8 cellular contexts compared by ENCODE assay signal in the genomic region with DNA sequence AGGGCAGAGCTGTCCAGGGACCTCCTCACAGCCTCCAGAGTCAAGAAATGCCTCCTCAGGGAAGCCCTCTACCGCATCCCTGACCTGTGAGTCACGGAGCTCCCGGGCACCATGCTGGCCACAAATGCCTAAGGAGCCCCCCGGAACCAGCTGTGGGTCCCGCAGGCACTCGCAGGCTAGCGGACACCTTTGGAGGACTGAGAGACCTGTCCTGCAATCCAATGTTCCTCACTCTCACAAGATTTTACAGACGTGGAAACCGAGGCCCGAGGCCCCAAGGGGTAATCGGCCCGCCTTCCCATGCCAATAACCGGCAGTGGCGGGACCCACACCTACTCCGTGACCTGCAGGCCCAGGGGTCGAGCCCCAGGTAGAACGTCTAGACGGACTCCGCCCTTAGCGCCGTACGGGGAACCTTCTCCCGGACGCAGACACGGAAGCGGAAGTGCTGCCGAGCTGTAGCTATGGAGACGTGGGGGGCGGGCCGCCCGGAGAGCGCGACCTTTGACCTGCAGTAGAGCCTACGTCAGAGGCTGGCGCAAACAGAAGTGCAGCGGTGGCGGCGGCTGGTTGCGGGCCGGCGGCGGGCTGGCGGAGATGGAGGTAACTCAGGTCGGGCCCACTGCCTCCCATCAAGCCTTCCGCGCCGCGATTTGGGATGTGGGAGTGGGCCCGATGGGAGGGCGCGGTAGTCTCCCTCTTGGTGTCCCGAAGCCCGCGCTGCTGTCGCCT. TPM values are rescaled to one million over a fixed set of nuclear protein-coding genes. Genes with fewer than 3 reads are reported as not detected.
DNase-seq lines count a peak whose midpoint lies in the region; ATAC-seq, FAIRE-seq and TF ChIP-seq lines count a peak whose summit lies in the region.

A gene with protein sequence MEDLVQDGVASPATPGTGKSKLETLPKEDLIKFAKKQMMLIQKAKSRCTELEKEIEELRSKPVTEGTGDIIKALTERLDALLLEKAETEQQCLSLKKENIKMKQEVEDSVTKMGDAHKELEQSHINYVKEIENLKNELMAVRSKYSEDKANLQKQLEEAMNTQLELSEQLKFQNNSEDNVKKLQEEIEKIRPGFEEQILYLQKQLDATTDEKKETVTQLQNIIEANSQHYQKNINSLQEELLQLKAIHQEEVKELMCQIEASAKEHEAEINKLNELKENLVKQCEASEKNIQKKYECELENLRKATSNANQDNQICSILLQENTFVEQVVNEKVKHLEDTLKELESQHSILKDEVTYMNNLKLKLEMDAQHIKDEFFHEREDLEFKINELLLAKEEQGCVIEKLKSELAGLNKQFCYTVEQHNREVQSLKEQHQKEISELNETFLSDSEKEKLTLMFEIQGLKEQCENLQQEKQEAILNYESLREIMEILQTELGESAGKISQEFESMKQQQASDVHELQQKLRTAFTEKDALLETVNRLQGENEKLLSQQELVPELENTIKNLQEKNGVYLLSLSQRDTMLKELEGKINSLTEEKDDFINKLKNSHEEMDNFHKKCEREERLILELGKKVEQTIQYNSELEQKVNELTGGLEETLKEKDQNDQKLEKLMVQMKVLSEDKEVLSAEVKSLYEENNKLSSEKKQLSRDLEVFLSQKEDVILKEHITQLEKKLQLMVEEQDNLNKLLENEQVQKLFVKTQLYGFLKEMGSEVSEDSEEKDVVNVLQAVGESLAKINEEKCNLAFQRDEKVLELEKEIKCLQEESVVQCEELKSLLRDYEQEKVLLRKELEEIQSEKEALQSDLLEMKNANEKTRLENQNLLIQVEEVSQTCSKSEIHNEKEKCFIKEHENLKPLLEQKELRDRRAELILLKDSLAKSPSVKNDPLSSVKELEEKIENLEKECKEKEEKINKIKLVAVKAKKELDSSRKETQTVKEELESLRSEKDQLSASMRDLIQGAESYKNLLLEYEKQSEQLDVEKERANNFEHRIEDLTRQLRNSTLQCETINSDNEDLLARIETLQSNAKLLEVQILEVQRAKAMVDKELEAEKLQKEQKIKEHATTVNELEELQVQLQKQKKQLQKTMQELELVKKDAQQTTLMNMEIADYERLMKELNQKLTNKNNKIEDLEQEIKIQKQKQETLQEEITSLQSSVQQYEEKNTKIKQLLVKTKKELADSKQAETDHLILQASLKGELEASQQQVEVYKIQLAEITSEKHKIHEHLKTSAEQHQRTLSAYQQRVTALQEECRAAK (N-terminal part only) (plus strand): TSS at position 529 of the 732 bp plus-strand sequence. CDS start 69 bp downstream, at position 598.

- H3K27ac Mint-ChIP-seq in stimulated activated naive CD8-positive, alpha-beta T cell treated with anti-CD3 and anti-CD28 coated beads, Interleukin-15, amount 100 ng/mL, for 72 hours, result peak within 1 kb of the TSS; percentile 99

- peaks cover 55% of the 10 kb centered on the region for H3K4me1 Mint-ChIP-seq in stimulated activated naive CD8-positive, alpha-beta T cell treated with anti-CD3 and anti-CD28 coated beads, Interleukin-15, amount 100 ng/mL, for 72 hours

- H2AFZ ChIP-seq in MM.1S (ENCODE audit: low read length) (peak within 1 kb of the TSS; percentile 94), neural cell (ENCODE audit: low read depth, low read length) (peak within 1 kb of the TSS; percentile 99)

- ATAC-seq in stimulated activated naive CD8-positive, alpha-beta T cell treated with anti-CD3 and anti-CD28 coated beads, Interleukin-15, amount 100 ng/mL, for 72 hours, result peak; percentile 99

- peaks cover 5 to 14% of the 10 kb centered on the region in 2 donors for H3K9me3 Mint-ChIP-seq in stimulated activated naive CD8-positive, alpha-beta T cell treated with anti-CD3 and anti-CD28 coated beads, Interleukin-15, amount 100 ng/mL, for 72 hours

- H3K9me2 ChIP-seq in MM.1S (replicated peaks; ENCODE audit: insufficient read depth, low read length) (no peaks in the 10 kb centered on the region), neural cell (ENCODE audit: insufficient read depth, low read length) (no peaks in the 10 kb centered on the region)

- no peaks in the 10 kb centered on the region for H3K27me3 ChIP-seq in MM.1S (replicated peaks; ENCODE audit: insufficient read depth, low read length)
- H3K27me3 ChIP-seq in neural cell (ENCODE audit: insufficient read depth, low read depth, low read length), result no peaks in the 10 kb centered on the region

- peak; percentile 85 for FAIRE-seq in G401.6 (lab: Jason Lieb, UNC)

- H3K4me2 ChIP-seq in MM.1S (ENCODE audit: low read depth, low read length) (peak within 1 kb of the TSS; percentile 93), neural cell (ENCODE audit: low read length) (peak within 1 kb of the TSS; percentile 96)

- H3K79me2 ChIP-seq in MM.1S (ENCODE audit: low read length) (peaks cover 23% of the 10 kb centered on the region), neural cell (replicated peaks; ENCODE audit: insufficient read depth, low read length) (peaks cover 16% of the 10 kb centered on the region)

- H4K20me1 ChIP-seq in MM.1S (ENCODE audit: insufficient read depth, low read length), result no peaks in the 10 kb centered on the region
- no peaks in the 10 kb centered on the region for H4K20me1 ChIP-seq in neural cell (ENCODE audit: insufficient read depth)

- H3K27me3 Mint-ChIP-seq in stimulated activated naive CD8-positive, alpha-beta T cell treated with anti-CD3 and anti-CD28 coated beads, Interleukin-15, amount 100 ng/mL, for 72 hours, result no peaks in the 10 kb centered on the region

- H3K36me3 ChIP-seq in MM.1S (replicated peaks; ENCODE audit: insufficient read depth, low read length) (no peaks in the 10 kb centered on the region), neural cell (ENCODE audit: insufficient read depth, low read length) (no peaks in the 10 kb centered on the region)

- peaks cover 9% of the 10 kb centered on the region; the same call in 1 of the 2 replicates for H3K4me1 ChIP-seq in MM.1S (ENCODE audit: low read length)

- TF ChIP-seq RAD21 in neural cell (conservative IDR thresholded peaks at IDR 0.05), result peak; percentile 49

- peak; percentile 71 for TF ChIP-seq EP300 in neural cell (conservative IDR thresholded peaks at IDR 0.05; ENCODE audit: poor library complexity, severe bottlenecking)

- peak within 1 kb of the TSS; percentile 71 for H3K27ac ChIP-seq in MM.1S (ENCODE audit: low read length)
- peak within 1 kb of the TSS; percentile 80 for H3K27ac ChIP-seq in neural cell (ENCODE audit: low read length)

- DNase-seq in HCEC 1CT (peak; percentile 93), MM.1S (peak; percentile 98), SHP77 treated with DMSO at 0.1 percent for 48 hours (lab: John Stamatoyannopoulos, UW) (peak; percentile 81), fibroblast of villous mesenchyme (ENCODE audit: low read depth) (peak; percentile 96)
- DNase-seq in activated effector memory CD4-positive, alpha-beta T cell treated with Interleukin-2 at 50 U/mL for 16 hours, result peak; percentile 95
- peak; percentile 89 to 95 for DNase-seq in stimulated activated naive CD8-positive, alpha-beta T cell treated with anti-CD3 and anti-CD28 coated beads, Interleukin-15, amount 100 ng/mL, for 72 hours

- H3K9ac ChIP-seq in MM.1S (ENCODE audit: low read length) (peak within 1 kb of the TSS; percentile 68), neural cell (ENCODE audit: low read length) (peak within 1 kb of the TSS; percentile 84)

- peak within 1 kb of the TSS; percentile 76 for H3K4me3 ChIP-seq in MM.1S (ENCODE audit: low read length)
- peak within 1 kb of the TSS; percentile 90 for H3K4me3 ChIP-seq in fibroblast of villous mesenchyme (ENCODE audit: low read depth, low read length)
- H3K4me3 ChIP-seq in neural cell (ENCODE audit: low read length), result peak within 1 kb of the TSS; percentile 84

- H3K9me3 ChIP-seq in MM.1S (replicated peaks; ENCODE audit: insufficient read depth, low read length) (no peaks in the 10 kb centered on the region), neural cell (ENCODE audit: low read length) (no peaks in the 10 kb centered on the region)

- peak within 1 kb of the TSS; percentile 92 to 95 for H3K4me3 Mint-ChIP-seq in stimulated activated naive CD8-positive, alpha-beta T cell treated with anti-CD3 and anti-CD28 coated beads, Interleukin-15, amount 100 ng/mL, for 72 hours

- TF ChIP-seq CTCF in MM.1S (IDR thresholded peaks at IDR 0.05; ENCODE audit: low read length), result no peak
- no peak for TF ChIP-seq CTCF in fibroblast of villous mesenchyme (IDR thresholded peaks at IDR 0.05; ENCODE audit: insufficient read depth, low read depth, low read length)
- TF ChIP-seq CTCF in neural cell (IDR thresholded peaks at IDR 0.05; ENCODE audit: poor library complexity, severe bottlenecking), result no peak

- H3F3A ChIP-seq in MM.1S (ENCODE audit: insufficient read depth, low read length) (no peaks in the 10 kb centered on the region), neural cell (ENCODE audit: insufficient read depth, low read length, poor library complexity, severe bottlenecking) (no peaks in the 10 kb centered on the region)

TF ChIP-seq in neural cell, 6 proteins besides CTCF, POLR2A, EP300 and RAD21 (continues in another document):
- TF ChIP-seq SMC3 (conservative IDR thresholded peaks at IDR 0.05; ENCODE audit: poor library complexity) (peak; percentile 40), TAF1 (IDR thresholded peaks at IDR 0.05; ENCODE audit: low read depth) (peak; percentile 60), POLR2AphosphoS5 (IDR thresholded peaks at IDR 0.05) (peak; percentile 97), MXI1 (conservative IDR thresholded peaks at IDR 0.05; ENCODE audit: poor library complexity, severe bottlenecking) (peak; percentile 81)

RNA-seq across cellular contexts. Expression of the gene that starts here (rescaled TPM):
- 21.3 and 30.7 TPM in 2 replicates for total RNA-seq in fibroblast of villous mesenchyme
- polyA plus RNA-seq in neural cell, result 18.6 and 23.6 TPM in 2 replicates
- polyA minus RNA-seq in neural cell, result 41.9 and 61.2 TPM in 2 replicates

Comparison
In these comparisons a context has a peak if more than half of its experiments do, and no peak if none do; other contexts are left out.
1. Peak in every context shown above with its lines: DNase-seq, ATAC-seq, H3K4me3 ChIP-seq and H3K27ac ChIP-seq.